Comparison of ENCODE assay signal across 23 cellular contexts in the genomic region with DNA sequence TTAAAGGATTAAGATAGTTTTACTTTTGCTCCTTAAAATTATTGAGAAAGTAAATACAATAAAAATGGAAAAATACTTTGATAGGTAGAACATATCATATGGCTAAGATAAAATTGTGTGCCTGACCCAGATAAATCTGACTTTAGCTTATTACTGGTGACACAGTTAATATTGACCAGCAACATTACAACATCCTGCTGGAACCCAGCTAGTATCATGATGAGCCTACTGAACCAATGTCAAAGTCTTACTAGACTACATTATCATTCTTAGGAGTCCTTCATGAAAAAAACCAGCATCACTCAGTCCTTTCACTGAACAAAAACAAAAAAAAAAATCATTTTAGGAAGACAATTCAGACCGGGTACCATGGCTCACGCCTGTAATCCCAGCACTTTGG.
A peak's percentile ranks its signal among the peaks of the same experiment; 100 is the strongest.
DNase-seq lines count a peak whose midpoint lies in the region; ATAC-seq, FAIRE-seq and TF ChIP-seq lines count a peak whose summit lies in the region.
"Had no signal": no experiment of that assay in that cellular context is flagged by ENCODE, and none has a peak within 500 bp of the region (broad histone marks: within the 10 kb centered on the region; RNA-seq: fewer than 3 reads in every experiment).

No MANE protein-coding gene starts in this region.

- no peak overlapping the region for H3K27ac ChIP-seq in liver (ENCODE audit: low read depth in 1 of 2, low read length in 2 of 2)
- no peak overlapping the region for H3K27ac ChIP-seq in HepG2 (ENCODE audit: extremely low read length, insufficient read depth, low read length)
- H3K27ac ChIP-seq: 22Rv1; A549; BLaER1 treated with 17β-estradiol and CSF1 and Interleukin-3, amounts not matched to agents 10 nM and 100 nM; C4-2B had no signal

- WGBS in liver, result 98% methylated on average over 2 of the region's 2 CpGs
- 2% methylated on average over 2 of the region's 2 CpGs for WGBS in HepG2 (ENCODE audit: low lambda C conversion rate)

- no peak for TF ChIP-seq POLR2A in HepG2 (IDR thresholded peaks at IDR 0.05; ENCODE audit: insufficient read depth in 1 of 2, low read depth in 2 of 2, low read length in 2 of 2)

- H3K36me3 ChIP-seq in liver (ENCODE audit: control insufficient read depth in 4 of 4, insufficient read depth in 3 of 4, low read depth in 1 of 4, low read length in 3 of 4) (no peaks in the 10 kb centered on the region), HepG2 (replicated peaks in 1 of 2; ENCODE audit: control insufficient read depth in 1 of 2, insufficient read depth in 2 of 2, low read length in 2 of 2) (no peaks in the 10 kb centered on the region)
- H3K36me3 ChIP-seq: BLaER1 treated with 17β-estradiol and CSF1 and Interleukin-3, amounts not matched to agents 10 nM and 100 nM had no signal

- CTCF ChIA-PET in HepG2 (lab: Yijun Ruan, JAX; ENCODE audit: low intra/inter-chr PET ratio, low total read pairs), result no interaction called here

- H3K27me3 ChIP-seq in liver (ENCODE audit: control insufficient read depth in 4 of 4, insufficient read depth in 4 of 4, low read length in 3 of 4), result no peaks in the 10 kb centered on the region
- H3K27me3 ChIP-seq in HepG2 (ENCODE audit: control insufficient read depth in 1 of 2, insufficient read depth in 2 of 2, low read length in 2 of 2), result no peaks in the 10 kb centered on the region
- H3K27me3 ChIP-seq: BLaER1 treated with 17β-estradiol and CSF1 and Interleukin-3, amounts not matched to agents 10 nM and 100 nM had no signal

- no peaks in the 10 kb centered on the region for H3K9me3 ChIP-seq in liver (ENCODE audit: control insufficient read depth in 4 of 4, low read length in 3 of 4)
- no peaks in the 10 kb centered on the region for H3K9me3 ChIP-seq in HepG2 (ENCODE audit: low read length)
- H3K9me3 ChIP-seq: A549; BLaER1 treated with 17β-estradiol and CSF1 and Interleukin-3, amounts not matched to agents 10 nM and 100 nM; Caco-2 had no signal

- no peaks in the 10 kb centered on the region for H3K79me2 ChIP-seq in HepG2 (ENCODE audit: insufficient read depth, low read length)

- in situ Hi-C loops in HepG2 (cut with HindIII; ENCODE audit: extremely low pct_ligation_motif_present, low pct_unique_long_range_greater_than_20kb), result no loop called here

- no peak overlapping the region for H2AFZ ChIP-seq in HepG2 (ENCODE audit: low read length)

- H3K4me1 Mint-ChIP-seq in HFFc6 (ENCODE audit: low read depth), result peaks cover 9% of the 10 kb centered on the region
- H3K4me1 Mint-ChIP-seq: B cell had no signal

- no peak overlapping the region for H3K4me3 Mint-ChIP-seq in HFFc6
- H3K4me3 Mint-ChIP-seq: B cell; CD4-positive, alpha-beta T cell; CD8-positive, alpha-beta T cell had no signal

- POLR2A ChIA-PET in HepG2 (lab: Yijun Ruan, JAX), result no interaction called here

- H3K36me3 Mint-ChIP-seq in HFFc6 (ENCODE audit: low read depth), result no peaks in the 10 kb centered on the region
- H3K36me3 Mint-ChIP-seq: CD8-positive, alpha-beta T cell had no signal

- no peaks in the 10 kb centered on the region for H3K9me3 Mint-ChIP-seq in HFFc6
- H3K9me3 Mint-ChIP-seq: CD4-positive, alpha-beta T cell; CD8-positive, alpha-beta T cell had no signal

- H3K4me2 ChIP-seq in HepG2 (ENCODE audit: low read depth, low read length), result no peak overlapping the region
- H3K4me2 ChIP-seq: A549; BLaER1 treated with 17β-estradiol and CSF1 and Interleukin-3, amounts not matched to agents 10 nM and 100 nM had no signal

- no peak for TF ChIP-seq RAD21 in liver (IDR thresholded peaks at IDR 0.05)
- TF ChIP-seq RAD21 in HepG2 (CRISPR knock-in tag; IDR thresholded peaks at IDR 0.05), result no peak

- H3K4me1 ChIP-seq in liver (ENCODE audit: control insufficient read depth in 4 of 4, insufficient read depth in 4 of 4, low read length in 3 of 4) (no peaks in the 10 kb centered on the region), HepG2 (ENCODE audit: insufficient read depth, low read length) (no peaks in the 10 kb centered on the region)

- TF ChIP-seq EP300 in HepG2 (IDR thresholded peaks at IDR 0.05; ENCODE audit: low read depth in 2 of 2, low read length in 2 of 2) (no peak), HepG2 (CRISPR knock-in tag; IDR thresholded peaks at IDR 0.05; ENCODE audit: borderline replicate concordance) (no peak)

- FAIRE-seq in HepG2 (lab: Jason Lieb, UNC), result no peak
- FAIRE-seq: A549, D721Med, GM12891, GM19239 had no signal

- H3K4me3 ChIP-seq in liver (ENCODE audit: low read depth in 1 of 3, low read length in 3 of 3), result no peak overlapping the region
- no peak overlapping the region for H3K4me3 ChIP-seq in HepG2 (replicated peaks in 1 of 3; ENCODE audit: insufficient read depth in 1 of 3, low read depth in 2 of 3, low read length in 3 of 3)
- H3K4me3 ChIP-seq: A549; BLaER1 treated with 17β-estradiol and CSF1 and Interleukin-3, amounts not matched to agents 10 nM and 100 nM had no signal

- intact Hi-C loops in HepG2 (cut with micrococcal nuclease; ENCODE audit: unreplicated experiment), result no loop called here

- peaks cover 4% of the 10 kb centered on the region; the same call in 1 of the 2 replicates for H3K27me3 Mint-ChIP-seq in HFFc6 (ENCODE audit: insufficient read depth)
- H3K27me3 Mint-ChIP-seq: CD4-positive, alpha-beta T cell had no signal

- no TSS peak for BruUV-seq in HepG2 (replicated peaks; lab: Mats Ljungman, UMichigan)

- no peak for DNase-seq in HepG2 (ENCODE audit: low spot score)
- DNase-seq in left lobe of liver (ENCODE audit: low spot score), result no peak
- DNase-seq in HFFc6, result no peak
- no peak for DNase-seq in DMS153 treated with DMSO at 0.1 percent for 48 hours (lab: John Stamatoyannopoulos, UW; ENCODE audit: unreplicated experiment)
- DNase-seq: AML-193; Caco-2; Calu3; CD4-positive, alpha-beta T cell; CD8-positive, alpha-beta T cell; DMS53; DMS79; DND-41; EL; GF-D8 had no signal

- no peak for TF ChIP-seq CTCF in liver (IDR thresholded peaks at IDR 0.05; ENCODE audit: low read depth, low read length, missing input control)
- TF ChIP-seq CTCF in HepG2 (CRISPR knock-in tag; IDR thresholded peaks at IDR 0.05), result no peak
- TF ChIP-seq CTCF in HFFc6 (IDR thresholded peaks at IDR 0.05), result no peak

- H4K20me1 ChIP-seq in HepG2 (ENCODE audit: insufficient read depth, low read length), result no peaks in the 10 kb centered on the region
- H4K20me1 ChIP-seq: BLaER1 treated with 17β-estradiol and CSF1 and Interleukin-3, amounts not matched to agents 10 nM and 100 nM had no signal

- H3K27ac Mint-ChIP-seq in HFFc6, result no peak overlapping the region
- H3K27ac Mint-ChIP-seq: B cell; CD4-positive, alpha-beta T cell; CD8-positive, alpha-beta T cell had no signal

- H3K9ac ChIP-seq in liver (ENCODE audit: low read depth in 1 of 2, low read length in 2 of 2) (no peak overlapping the region), HepG2 (ENCODE audit: insufficient read depth, low read depth, low read length) (no peak overlapping the region)
- H3K9ac ChIP-seq: BLaER1 treated with 17β-estradiol and CSF1 and Interleukin-3, amounts not matched to agents 10 nM and 100 nM had no signal

- ATAC-seq in HepG2, result no peak
- ATAC-seq in left lobe of liver, result peak; percentile 99
- ATAC-seq: A549; CD8-positive, alpha-beta T cell had no signal

TF ChIP-seq in liver, 16 proteins besides CTCF, POLR2A, EP300 and RAD21:
- TF ChIP-seq RXRA (IDR thresholded peaks at IDR 0.05) (peak in 1 of 2 donors; percentile 14), FOXA2 (IDR thresholded peaks at IDR 0.05) (peak; percentile 43), HNF4A (conservative IDR thresholded peaks at IDR 0.05) (peak; percentile 72 to 84), EGR1 (IDR thresholded peaks at IDR 0.05; ENCODE audit: low read depth in 2 of 2) (no peak)

TF ChIP-seq in HepG2, 621 proteins besides CTCF, POLR2A, EP300 and RAD21:
- TF ChIP-seq ZNF878 (CRISPR knock-in tag; IDR thresholded peaks at IDR 0.05) (no peak), ZNF773 (CRISPR knock-in tag; IDR thresholded peaks at IDR 0.05; ENCODE audit: borderline replicate concordance) (no peak), GABPA (IDR thresholded peaks at IDR 0.05; ENCODE audit: low read depth, low read length) (no peak), GABPA (CRISPR knock-in tag; IDR thresholded peaks at IDR 0.05; ENCODE audit: low read depth) (no peak), KDM6A (CRISPR knock-in tag; IDR thresholded peaks at IDR 0.05; ENCODE audit: low read depth) (no peak), HNRNPL (IDR thresholded peaks at IDR 0.05; ENCODE audit: low read depth, low read length) (no peak), GATAD1 (CRISPR knock-in tag; IDR thresholded peaks at IDR 0.05) (no peak)
- TF ChIP-seq, protein P1, sequence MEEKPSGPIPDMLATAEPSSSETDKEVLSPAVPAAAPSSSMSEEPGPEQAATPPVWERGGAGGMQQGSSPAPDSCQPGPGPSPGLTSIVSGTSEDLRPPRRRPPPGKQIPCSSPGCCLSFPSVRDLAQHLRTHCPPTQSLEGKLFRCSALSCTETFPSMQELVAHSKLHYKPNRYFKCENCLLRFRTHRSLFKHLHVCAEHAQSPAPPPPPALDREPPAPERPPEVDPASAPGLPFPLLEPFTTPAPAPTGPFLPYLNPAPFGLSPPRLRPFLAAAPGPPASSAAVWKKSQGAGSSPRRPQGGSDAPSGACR (CRISPR knock-in tag; IDR thresholded peaks at IDR 0.05), result no peak
